19 cellular contexts compared by ENCODE assay signal in genomic region chr9:124695280-124695890, GRCh38.
DNase-seq lines count a peak whose midpoint lies in the region; ATAC-seq and TF ChIP-seq lines count a peak whose summit lies in the region.
"Had no signal": no experiment of that assay in that cellular context is flagged by ENCODE, and none has a peak within 500 bp of the region (broad histone marks: within the 10 kb centered on the region; RNA-seq: fewer than 3 reads in every experiment).

No MANE protein-coding gene starts in this region.

- no peak overlapping the region for H3K4me3 ChIP-seq in GM23338
- H3K4me3 ChIP-seq: coronary artery, GM12878, psoas muscle, vagina had no signal

- DNase-seq in A172 (ENCODE audit: low spot score), result peak; percentile 64
- no peak for DNase-seq in GM23338 (ENCODE audit: low spot score)
- peak; percentile 35 for DNase-seq in SK-MEL-5 (ENCODE audit: low read depth, low spot score)
- peak; percentile 18 for DNase-seq in fibroblast of the conjunctiva (ENCODE audit: low read depth)
- DNase-seq in activated effector memory CD4-positive, alpha-beta T cell treated with Interleukin-2 at 50 U/mL for 16 hours, result no peak
- DNase-seq in nucleus accumbens (lab: John Stamatoyannopoulos, UW), result no peak
- DNase-seq in activated CD8-positive, alpha-beta memory T cell treated with anti-CD3 and anti-CD28 coated beads, Interleukin-2, amount 10 ng/mL, durations not matched to agents 7 days and 5 days, result no peak
- no peak for DNase-seq in activated CD4-positive, alpha-beta T cell treated with anti-CD3 and anti-CD28 coated beads for 4 hours
- DNase-seq: activated naive CD8-positive, alpha-beta T cell treated with anti-CD3 and anti-CD28 coated beads for 36 hours; DMS53; NCI-H1048; psoas muscle; stimulated activated naive B cell treated with anti-CD40 and anti-IgM and Interleukin-4, amounts not matched to agents 10 μg/mL and 1 μg/mL and 100 μg/mL, for 72 hours; T-helper 9 cell had no signal

- no peaks in the 10 kb centered on the region for H3K27me3 ChIP-seq in GM23338 (ENCODE audit: insufficient read depth)
- H3K27me3 ChIP-seq: vagina had no signal

- H3K4me2 ChIP-seq in GM23338, result peak overlapping the region; percentile 42

- peaks cover 60% of the 10 kb centered on the region for H3K4me1 Mint-ChIP-seq in GM23338
- H3K4me1 Mint-ChIP-seq in activated CD8-positive, alpha-beta memory T cell treated with anti-CD3 and anti-CD28 coated beads, Interleukin-2, amount 10 ng/mL, durations not matched to agents 7 days and 5 days, result no peaks in the 10 kb centered on the region
- H3K4me1 Mint-ChIP-seq: activated naive CD8-positive, alpha-beta T cell treated with anti-CD3 and anti-CD28 coated beads for 36 hours; stimulated activated naive B cell treated with anti-CD40 and anti-IgM and Interleukin-4, amounts not matched to agents 10 μg/mL and 1 μg/mL and 100 μg/mL, for 72 hours had no signal

- in situ Hi-C loops in SK-MEL-5 (cut with HindIII; ENCODE audit: low pct_unique_long_range_greater_than_20kb, low sequenced_read_pairs), result no loop called here

- H3K27me3 Mint-ChIP-seq in GM23338 (ENCODE audit: insufficient read depth, low read depth, poor library complexity), result peaks cover 8% of the 10 kb centered on the region
- H3K27me3 Mint-ChIP-seq in activated CD8-positive, alpha-beta memory T cell treated with anti-CD3 and anti-CD28 coated beads, Interleukin-2, amount 10 ng/mL, durations not matched to agents 7 days and 5 days, result peaks cover 10% of the 10 kb centered on the region
- H3K27me3 Mint-ChIP-seq: activated naive CD8-positive, alpha-beta T cell treated with anti-CD3 and anti-CD28 coated beads for 36 hours; stimulated activated naive B cell treated with anti-CD40 and anti-IgM and Interleukin-4, amounts not matched to agents 10 μg/mL and 1 μg/mL and 100 μg/mL, for 72 hours had no signal

- H3K4me3 Mint-ChIP-seq in GM23338, result no peak overlapping the region
- no peak overlapping the region for H3K4me3 Mint-ChIP-seq in activated CD8-positive, alpha-beta memory T cell treated with anti-CD3 and anti-CD28 coated beads, Interleukin-2, amount 10 ng/mL, durations not matched to agents 7 days and 5 days
- H3K4me3 Mint-ChIP-seq: activated naive CD8-positive, alpha-beta T cell treated with anti-CD3 and anti-CD28 coated beads for 36 hours; stimulated activated naive B cell treated with anti-CD40 and anti-IgM and Interleukin-4, amounts not matched to agents 10 μg/mL and 1 μg/mL and 100 μg/mL, for 72 hours had no signal

- H3K36me3 Mint-ChIP-seq in GM23338 (ENCODE audit: low read depth), result no peaks in the 10 kb centered on the region
- H3K36me3 Mint-ChIP-seq in activated CD8-positive, alpha-beta memory T cell treated with anti-CD3 and anti-CD28 coated beads, Interleukin-2, amount 10 ng/mL, durations not matched to agents 7 days and 5 days, result no peaks in the 10 kb centered on the region
- H3K36me3 Mint-ChIP-seq: activated naive CD8-positive, alpha-beta T cell treated with anti-CD3 and anti-CD28 coated beads for 36 hours; stimulated activated naive B cell treated with anti-CD40 and anti-IgM and Interleukin-4, amounts not matched to agents 10 μg/mL and 1 μg/mL and 100 μg/mL, for 72 hours had no signal

- no peaks in the 10 kb centered on the region for H3K9me2 ChIP-seq in GM23338 (ENCODE audit: insufficient read depth)

- no peak overlapping the region; the same call in 1 of the 2 replicates for H3K27ac Mint-ChIP-seq in GM23338
- no peak overlapping the region for H3K27ac Mint-ChIP-seq in activated CD8-positive, alpha-beta memory T cell treated with anti-CD3 and anti-CD28 coated beads, Interleukin-2, amount 10 ng/mL, durations not matched to agents 7 days and 5 days
- H3K27ac Mint-ChIP-seq: activated naive CD8-positive, alpha-beta T cell treated with anti-CD3 and anti-CD28 coated beads for 36 hours; stimulated activated naive B cell treated with anti-CD40 and anti-IgM and Interleukin-4, amounts not matched to agents 10 μg/mL and 1 μg/mL and 100 μg/mL, for 72 hours had no signal

- no peaks in the 10 kb centered on the region for H3K36me3 ChIP-seq in GM23338 (ENCODE audit: insufficient read depth)
- H3K36me3 ChIP-seq: vagina had no signal

- no peak overlapping the region for H2AFZ ChIP-seq in GM23338

- H4K20me1 ChIP-seq in GM23338 (replicated peaks; ENCODE audit: insufficient read depth), result no peaks in the 10 kb centered on the region

- no peak for TF ChIP-seq CTCF in GM23338 (conservative IDR thresholded peaks at IDR 0.05; ENCODE audit: low read depth in 2 of 2)

- no peaks in the 10 kb centered on the region for H3F3A ChIP-seq in GM23338 (replicated peaks; ENCODE audit: low read depth)

- H3K27ac ChIP-seq in GM23338 (ENCODE audit: low read depth), result 0 out of 2 replicates have a peak overlapping the region, but pooled peaks have one; percentile 8
- H3K27ac ChIP-seq: coronary artery, HL-60, psoas muscle, vagina had no signal

- CTCF ChIA-PET in activated CD8-positive, alpha-beta memory T cell treated with anti-CD3 and anti-CD28 coated beads, Interleukin-2, amount 10 ng/mL, durations not matched to agents 7 days and 5 days (lab: Charles Lee), result no interaction called here

- ATAC-seq in GM23338, result no peak
- ATAC-seq in activated CD8-positive, alpha-beta memory T cell treated with anti-CD3 and anti-CD28 coated beads, Interleukin-2, amount 10 ng/mL, durations not matched to agents 7 days and 5 days, result no peak
- ATAC-seq: GM12878; Panc1; psoas muscle; stimulated activated naive B cell treated with anti-CD40 and anti-IgM and Interleukin-4, amounts not matched to agents 10 μg/mL and 1 μg/mL and 100 μg/mL, for 72 hours had no signal

- H3K4me1 ChIP-seq in GM23338 (ENCODE audit: insufficient read depth), result peaks cover 46% of the 10 kb centered on the region
- H3K4me1 ChIP-seq: psoas muscle, vagina had no signal

- no peaks in the 10 kb centered on the region; the same call in 1 of the 2 replicates for H3K79me2 ChIP-seq in GM23338 (replicated peaks; ENCODE audit: insufficient read depth)

- no peaks in the 10 kb centered on the region for H3K9me3 Mint-ChIP-seq in GM23338
- H3K9me3 Mint-ChIP-seq in activated CD8-positive, alpha-beta memory T cell treated with anti-CD3 and anti-CD28 coated beads, Interleukin-2, amount 10 ng/mL, durations not matched to agents 7 days and 5 days (ENCODE audit: low read depth), result no peaks in the 10 kb centered on the region
- H3K9me3 Mint-ChIP-seq: activated naive CD8-positive, alpha-beta T cell treated with anti-CD3 and anti-CD28 coated beads for 36 hours; stimulated activated naive B cell treated with anti-CD40 and anti-IgM and Interleukin-4, amounts not matched to agents 10 μg/mL and 1 μg/mL and 100 μg/mL, for 72 hours had no signal

TF ChIP-seq in GM23338, 12 proteins besides CTCF, POLR2A, EP300 and RAD21:
- TF ChIP-seq EZH2 (IDR thresholded peaks at IDR 0.05; ENCODE audit: low read depth, unreplicated experiment), result no peak
- no peak for TF ChIP-seq POLR2AphosphoS5 (IDR thresholded peaks at IDR 0.05; ENCODE audit: low read depth)

Comparison
In these comparisons a context has a peak if more than half of its experiments do, and no peak if none do; other contexts are left out.
1. DNase-seq: peak in A172 (single experiment), SK-MEL-5 (single experiment) and fibroblast of the conjunctiva (single experiment); none in GM23338 (single experiment), activated effector memory CD4-positive, alpha-beta T cell treated with Interleukin-2 at 50 U/mL for 16 hours (single experiment), nucleus accumbens (0 of 56), activated CD8-positive, alpha-beta memory T cell treated with anti-CD3 and anti-CD28 coated beads, Interleukin-2, amount 10 ng/mL, durations not matched to agents 7 days and 5 days (single experiment) and activated CD4-positive, alpha-beta T cell treated with anti-CD3 and anti-CD28 coated beads for 4 hours (0 of 2).